Comparison of ENCODE assay signal across 2 cellular contexts in the genomic region with DNA sequence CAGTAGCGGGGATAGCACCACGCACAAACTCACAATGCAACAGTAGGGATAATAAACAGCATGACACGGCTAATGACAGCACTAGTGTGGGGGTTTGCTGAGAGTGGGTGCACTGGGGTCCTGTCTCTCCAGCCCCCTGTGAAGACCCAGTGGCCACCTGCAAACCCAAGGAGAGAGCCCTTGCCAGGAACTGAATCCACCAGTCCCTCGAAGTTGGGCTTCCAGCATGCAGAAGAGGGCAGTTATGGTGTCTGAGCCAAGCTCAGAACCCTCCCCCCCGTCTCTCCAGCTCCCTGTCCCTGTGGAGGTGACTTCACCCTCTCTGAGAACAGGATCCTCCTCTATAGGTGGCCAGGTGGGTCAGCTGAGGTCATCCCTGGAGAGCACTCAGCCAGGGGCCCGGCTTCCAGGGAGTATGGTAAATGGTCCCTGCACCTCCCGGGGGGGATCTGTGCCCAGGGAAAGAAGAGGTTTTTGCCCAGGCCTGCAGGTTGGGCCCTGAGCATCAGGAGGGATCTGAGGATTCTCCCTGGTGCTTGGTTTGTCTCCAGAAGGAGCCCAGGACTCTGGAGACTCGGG.
TF ChIP-seq lines count a peak whose summit lies in the region.

No MANE protein-coding gene starts in this region.

TF ChIP-seq in SK-N-SH, 30 proteins besides CTCF, POLR2A, EP300 and RAD21 (continued from another document):
- TF ChIP-seq, protein P1, sequence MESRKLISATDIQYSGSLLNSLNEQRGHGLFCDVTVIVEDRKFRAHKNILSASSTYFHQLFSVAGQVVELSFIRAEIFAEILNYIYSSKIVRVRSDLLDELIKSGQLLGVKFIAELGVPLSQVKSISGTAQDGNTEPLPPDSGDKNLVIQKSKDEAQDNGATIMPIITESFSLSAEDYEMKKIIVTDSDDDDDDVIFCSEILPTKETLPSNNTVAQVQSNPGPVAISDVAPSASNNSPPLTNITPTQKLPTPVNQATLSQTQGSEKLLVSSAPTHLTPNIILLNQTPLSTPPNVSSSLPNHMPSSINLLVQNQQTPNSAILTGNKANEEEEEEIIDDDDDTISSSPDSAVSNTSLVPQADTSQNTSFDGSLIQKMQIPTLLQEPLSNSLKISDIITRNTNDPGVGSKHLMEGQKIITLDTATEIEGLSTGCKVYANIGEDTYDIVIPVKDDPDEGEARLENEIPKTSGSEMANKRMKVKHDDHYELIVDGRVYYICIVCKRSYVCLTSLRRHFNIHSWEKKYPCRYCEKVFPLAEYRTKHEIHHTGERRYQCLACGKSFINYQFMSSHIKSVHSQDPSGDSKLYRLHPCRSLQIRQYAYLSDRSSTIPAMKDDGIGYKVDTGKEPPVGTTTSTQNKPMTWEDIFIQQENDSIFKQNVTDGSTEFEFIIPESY (IDR thresholded peaks at IDR 0.05; ENCODE audit: borderline replicate concordance, low read depth), result no peak
- TF ChIP-seq GATA2 (CRISPR knock-in tag; IDR thresholded peaks at IDR 0.05) (no peak), FOXJ3 (CRISPR knock-in tag; IDR thresholded peaks at IDR 0.05) (no peak)
- TF ChIP-seq, protein P2, sequence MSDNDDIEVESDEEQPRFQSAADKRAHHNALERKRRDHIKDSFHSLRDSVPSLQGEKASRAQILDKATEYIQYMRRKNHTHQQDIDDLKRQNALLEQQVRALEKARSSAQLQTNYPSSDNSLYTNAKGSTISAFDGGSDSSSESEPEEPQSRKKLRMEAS (IDR thresholded peaks at IDR 0.05; ENCODE audit: low read depth), result no peak

TF ChIP-seq in SK-N-SH treated with all-trans-retinoic acid at 6 μM for 48 hours, 23 proteins besides CTCF, POLR2A, EP300 and RAD21:
- TF ChIP-seq, protein P3, sequence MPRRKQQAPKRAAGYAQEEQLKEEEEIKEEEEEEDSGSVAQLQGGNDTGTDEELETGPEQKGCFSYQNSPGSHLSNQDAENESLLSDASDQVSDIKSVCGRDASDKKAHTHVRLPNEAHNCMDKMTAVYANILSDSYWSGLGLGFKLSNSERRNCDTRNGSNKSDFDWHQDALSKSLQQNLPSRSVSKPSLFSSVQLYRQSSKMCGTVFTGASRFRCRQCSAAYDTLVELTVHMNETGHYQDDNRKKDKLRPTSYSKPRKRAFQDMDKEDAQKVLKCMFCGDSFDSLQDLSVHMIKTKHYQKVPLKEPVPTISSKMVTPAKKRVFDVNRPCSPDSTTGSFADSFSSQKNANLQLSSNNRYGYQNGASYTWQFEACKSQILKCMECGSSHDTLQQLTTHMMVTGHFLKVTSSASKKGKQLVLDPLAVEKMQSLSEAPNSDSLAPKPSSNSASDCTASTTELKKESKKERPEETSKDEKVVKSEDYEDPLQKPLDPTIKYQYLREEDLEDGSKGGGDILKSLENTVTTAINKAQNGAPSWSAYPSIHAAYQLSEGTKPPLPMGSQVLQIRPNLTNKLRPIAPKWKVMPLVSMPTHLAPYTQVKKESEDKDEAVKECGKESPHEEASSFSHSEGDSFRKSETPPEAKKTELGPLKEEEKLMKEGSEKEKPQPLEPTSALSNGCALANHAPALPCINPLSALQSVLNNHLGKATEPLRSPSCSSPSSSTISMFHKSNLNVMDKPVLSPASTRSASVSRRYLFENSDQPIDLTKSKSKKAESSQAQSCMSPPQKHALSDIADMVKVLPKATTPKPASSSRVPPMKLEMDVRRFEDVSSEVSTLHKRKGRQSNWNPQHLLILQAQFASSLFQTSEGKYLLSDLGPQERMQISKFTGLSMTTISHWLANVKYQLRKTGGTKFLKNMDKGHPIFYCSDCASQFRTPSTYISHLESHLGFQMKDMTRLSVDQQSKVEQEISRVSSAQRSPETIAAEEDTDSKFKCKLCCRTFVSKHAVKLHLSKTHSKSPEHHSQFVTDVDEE (CRISPR knock-in tag; IDR thresholded peaks at IDR 0.05), result no peak
- TF ChIP-seq ZNF70 (CRISPR knock-in tag; IDR thresholded peaks at IDR 0.05), result no peak
- TF ChIP-seq SNAI2 (CRISPR knock-in tag; IDR thresholded peaks at IDR 0.05), result no peak
- no peak for TF ChIP-seq TCF4 (CRISPR knock-in tag; IDR thresholded peaks at IDR 0.05; ENCODE audit: borderline replicate concordance)
- TF ChIP-seq PPARA (CRISPR knock-in tag; IDR thresholded peaks at IDR 0.05; ENCODE audit: borderline replicate concordance), result no peak
- TF ChIP-seq ZFP30 (CRISPR knock-in tag; IDR thresholded peaks at IDR 0.05), result no peak
- TF ChIP-seq, protein P4, sequence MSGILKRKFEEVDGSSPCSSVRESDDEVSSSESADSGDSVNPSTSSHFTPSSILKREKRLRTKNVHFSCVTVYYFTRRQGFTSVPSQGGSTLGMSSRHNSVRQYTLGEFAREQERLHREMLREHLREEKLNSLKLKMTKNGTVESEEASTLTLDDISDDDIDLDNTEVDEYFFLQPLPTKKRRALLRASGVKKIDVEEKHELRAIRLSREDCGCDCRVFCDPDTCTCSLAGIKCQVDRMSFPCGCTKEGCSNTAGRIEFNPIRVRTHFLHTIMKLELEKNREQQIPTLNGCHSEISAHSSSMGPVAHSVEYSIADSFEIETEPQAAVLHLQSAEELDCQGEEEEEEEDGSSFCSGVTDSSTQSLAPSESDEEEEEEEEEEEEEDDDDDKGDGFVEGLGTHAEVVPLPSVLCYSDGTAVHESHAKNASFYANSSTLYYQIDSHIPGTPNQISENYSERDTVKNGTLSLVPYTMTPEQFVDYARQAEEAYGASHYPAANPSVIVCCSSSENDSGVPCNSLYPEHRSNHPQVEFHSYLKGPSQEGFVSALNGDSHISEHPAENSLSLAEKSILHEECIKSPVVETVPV (CRISPR knock-in tag; IDR thresholded peaks at IDR 0.05), result no peak
- TF ChIP-seq ISL1 (CRISPR knock-in tag; IDR thresholded peaks at IDR 0.05), result no peak
- TF ChIP-seq BACH2 (CRISPR knock-in tag; IDR thresholded peaks at IDR 0.05; ENCODE audit: borderline replicate concordance), result no peak
- no peak for TF ChIP-seq TOX (CRISPR knock-in tag; IDR thresholded peaks at IDR 0.05; ENCODE audit: borderline replicate concordance)
- TF ChIP-seq, protein P5, sequence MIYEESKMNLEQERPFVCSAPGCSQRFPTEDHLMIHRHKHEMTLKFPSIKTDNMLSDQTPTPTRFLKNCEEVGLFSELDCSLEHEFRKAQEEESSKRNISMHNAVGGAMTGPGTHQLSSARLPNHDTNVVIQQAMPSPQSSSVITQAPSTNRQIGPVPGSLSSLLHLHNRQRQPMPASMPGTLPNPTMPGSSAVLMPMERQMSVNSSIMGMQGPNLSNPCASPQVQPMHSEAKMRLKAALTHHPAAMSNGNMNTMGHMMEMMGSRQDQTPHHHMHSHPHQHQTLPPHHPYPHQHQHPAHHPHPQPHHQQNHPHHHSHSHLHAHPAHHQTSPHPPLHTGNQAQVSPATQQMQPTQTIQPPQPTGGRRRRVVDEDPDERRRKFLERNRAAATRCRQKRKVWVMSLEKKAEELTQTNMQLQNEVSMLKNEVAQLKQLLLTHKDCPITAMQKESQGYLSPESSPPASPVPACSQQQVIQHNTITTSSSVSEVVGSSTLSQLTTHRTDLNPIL (CRISPR knock-in tag; IDR thresholded peaks at IDR 0.05; ENCODE audit: low read depth), result no peak
- no peak for TF ChIP-seq OSR1 (CRISPR knock-in tag; IDR thresholded peaks at IDR 0.05)
- no peak for TF ChIP-seq ZC3H10 (CRISPR knock-in tag; IDR thresholded peaks at IDR 0.05)
- TF ChIP-seq RARB (CRISPR knock-in tag; IDR thresholded peaks at IDR 0.05), result no peak
- TF ChIP-seq, protein P6, sequence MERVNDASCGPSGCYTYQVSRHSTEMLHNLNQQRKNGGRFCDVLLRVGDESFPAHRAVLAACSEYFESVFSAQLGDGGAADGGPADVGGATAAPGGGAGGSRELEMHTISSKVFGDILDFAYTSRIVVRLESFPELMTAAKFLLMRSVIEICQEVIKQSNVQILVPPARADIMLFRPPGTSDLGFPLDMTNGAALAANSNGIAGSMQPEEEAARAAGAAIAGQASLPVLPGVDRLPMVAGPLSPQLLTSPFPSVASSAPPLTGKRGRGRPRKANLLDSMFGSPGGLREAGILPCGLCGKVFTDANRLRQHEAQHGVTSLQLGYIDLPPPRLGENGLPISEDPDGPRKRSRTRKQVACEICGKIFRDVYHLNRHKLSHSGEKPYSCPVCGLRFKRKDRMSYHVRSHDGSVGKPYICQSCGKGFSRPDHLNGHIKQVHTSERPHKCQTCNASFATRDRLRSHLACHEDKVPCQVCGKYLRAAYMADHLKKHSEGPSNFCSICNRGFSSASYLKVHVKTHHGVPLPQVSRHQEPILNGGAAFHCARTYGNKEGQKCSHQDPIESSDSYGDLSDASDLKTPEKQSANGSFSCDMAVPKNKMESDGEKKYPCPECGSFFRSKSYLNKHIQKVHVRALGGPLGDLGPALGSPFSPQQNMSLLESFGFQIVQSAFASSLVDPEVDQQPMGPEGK (CRISPR knock-in tag; IDR thresholded peaks at IDR 0.05; ENCODE audit: borderline replicate concordance), result no peak
TF ChIP-seq in SK-N-SH treated with all-trans-retinoic acid at 6 μM for 48 hours: peak in this region for 0.
